ENCODE assay signal across 1 cellular context in the genomic region with DNA sequence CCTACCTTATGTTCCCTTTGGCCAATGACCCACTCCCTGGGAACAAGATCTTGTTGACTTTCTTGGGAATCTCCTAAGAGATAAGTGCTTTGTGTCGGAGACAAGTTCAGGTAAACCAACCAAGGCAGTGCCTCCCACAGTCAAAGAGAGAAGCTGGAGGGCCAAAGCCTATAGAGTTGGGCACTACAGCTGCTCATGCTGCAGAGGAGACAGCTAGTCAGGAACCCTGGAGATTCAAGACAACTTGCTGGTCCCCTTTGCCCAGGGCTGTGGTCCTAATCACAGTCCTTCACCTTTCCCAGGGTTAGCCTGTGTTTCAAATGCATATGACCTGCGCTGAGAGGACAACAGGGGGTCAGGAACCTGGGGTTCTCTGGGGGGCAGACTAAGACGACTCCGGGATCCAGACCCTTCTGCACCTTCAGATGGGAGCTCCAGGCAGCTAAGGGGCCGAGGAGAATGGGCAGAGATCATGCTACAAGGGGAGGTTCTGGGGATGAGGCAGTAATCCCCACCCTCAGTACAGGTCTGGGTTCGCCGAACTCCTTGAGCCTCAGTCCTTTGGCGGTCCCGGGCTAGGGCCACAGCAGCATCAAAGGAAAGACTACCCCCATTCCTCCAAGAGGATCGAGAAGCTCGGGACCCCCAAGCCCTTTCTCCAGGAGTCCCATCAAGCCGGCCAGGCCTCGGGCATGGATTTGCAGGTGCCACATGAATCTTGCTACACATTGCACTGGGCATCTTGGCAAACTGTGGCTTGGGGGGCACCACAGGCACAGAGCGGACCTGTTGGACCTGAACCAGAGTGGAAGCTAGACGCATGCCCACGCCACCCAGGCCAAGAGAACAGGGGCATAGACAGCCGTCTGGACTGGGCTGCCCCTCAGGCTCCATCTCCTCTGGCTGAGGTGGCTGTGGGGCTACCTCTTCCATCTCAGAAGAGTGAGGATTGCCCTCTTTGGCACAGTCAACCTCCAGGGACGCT.
TF ChIP-seq lines count a peak whose summit lies in the region.

No MANE protein-coding gene starts in this region.

TF ChIP-seq in K562, 482 proteins besides CTCF, POLR2A, EP300 and RAD21:
- TF ChIP-seq ZNF589 (CRISPR knock-in tag; IDR thresholded peaks at IDR 0.05; ENCODE audit: low read depth) (no peak), POLR2G (IDR thresholded peaks at IDR 0.05; ENCODE audit: low read depth, low read length) (peak; percentile 27; the same call in 1 of the 2 replicates)
